1 cellular context compared by ENCODE assay signal in the genomic region with DNA sequence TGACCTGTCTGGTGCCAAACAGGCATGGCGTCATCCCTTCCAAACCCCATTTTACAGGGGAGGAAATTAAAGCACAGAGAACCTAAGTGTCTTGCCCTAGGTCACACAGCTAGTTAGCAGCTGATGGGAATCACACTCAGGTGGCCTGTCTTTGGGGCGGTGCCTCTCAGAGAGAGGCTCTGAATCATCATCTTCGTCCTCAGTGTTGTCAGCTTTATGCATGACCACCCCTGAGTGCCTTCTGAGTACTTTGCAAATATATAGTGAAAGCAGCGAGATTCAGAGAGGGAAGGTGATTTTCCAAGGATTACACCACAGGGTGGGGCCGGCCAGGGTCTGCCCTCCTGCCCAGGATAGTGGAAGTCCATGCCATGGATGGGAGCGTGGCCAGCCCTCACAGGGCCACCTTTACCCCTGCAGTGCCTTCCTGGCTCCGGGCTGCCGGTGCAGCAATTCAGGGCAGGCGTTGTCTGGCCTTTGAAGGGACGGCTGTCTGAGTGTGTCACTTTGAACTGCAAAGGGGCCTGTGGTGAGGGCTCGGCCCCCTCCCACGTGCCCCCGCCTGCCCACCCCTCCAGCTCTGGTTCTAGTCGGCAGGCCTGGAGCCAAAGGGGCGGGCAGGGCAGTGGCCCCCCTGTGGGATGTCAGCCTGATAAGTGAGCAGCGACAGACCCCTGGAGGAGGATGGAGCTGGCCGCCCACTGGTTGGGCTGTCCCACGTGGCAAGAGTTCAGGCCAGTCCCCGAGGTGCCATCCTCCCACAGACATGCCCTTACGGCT.
TF ChIP-seq lines count a peak whose summit lies in the region.

No MANE protein-coding gene starts in this region.

TF ChIP-seq in HEK293, 187 proteins besides CTCF, POLR2A, EP300 and RAD21 (continued from another document):
- TF ChIP-seq ZBTB10 (tag by site-specific recombination; IDR thresholded peaks at IDR 0.05) (no peak), ZNF544 (tag by site-specific recombination; IDR thresholded peaks at IDR 0.05) (no peak), BCL11B (tag by site-specific recombination; IDR thresholded peaks at IDR 0.05; ENCODE audit: low read depth) (no peak), ZNF423 (tag by site-specific recombination; IDR thresholded peaks at IDR 0.05) (no peak), ZFHX2 (tag by site-specific recombination; conservative IDR thresholded peaks at IDR 0.05) (peak; percentile 73), MEIS1 (CRISPR knock-in tag; IDR thresholded peaks at IDR 0.05; ENCODE audit: borderline replicate concordance) (no peak), ZBTB48 (tag by site-specific recombination; IDR thresholded peaks at IDR 0.05) (no peak), ZFP41 (tag by site-specific recombination; IDR thresholded peaks at IDR 0.05; ENCODE audit: borderline replicate concordance) (no peak), REPIN1 (tag by site-specific recombination; IDR thresholded peaks at IDR 0.05; ENCODE audit: low read depth) (no peak), ZNF146 (tag by site-specific recombination; IDR thresholded peaks at IDR 0.05) (no peak), ZNF174 (tag by site-specific recombination; IDR thresholded peaks at IDR 0.05) (no peak), ZNF140 (tag by site-specific recombination; IDR thresholded peaks at IDR 0.05) (no peak), KLF17 (tag by site-specific recombination; IDR thresholded peaks at IDR 0.05) (no peak), ZNF571 (tag by site-specific recombination; IDR thresholded peaks at IDR 0.05) (no peak), ZNF175 (tag by site-specific recombination; IDR thresholded peaks at IDR 0.05) (no peak), ZNF488 (tag by site-specific recombination; IDR thresholded peaks at IDR 0.05) (no peak), ZNF16 (tag by site-specific recombination; IDR thresholded peaks at IDR 0.05; ENCODE audit: low read depth) (no peak), ZNF202 (tag by site-specific recombination; IDR thresholded peaks at IDR 0.05; ENCODE audit: borderline replicate concordance) (no peak), ZNF776 (tag by site-specific recombination; IDR thresholded peaks at IDR 0.05; ENCODE audit: borderline replicate concordance) (no peak), EGR2 (tag by site-specific recombination; IDR thresholded peaks at IDR 0.05; ENCODE audit: low read depth) (peak; percentile 77), ZSCAN23 (tag by site-specific recombination; IDR thresholded peaks at IDR 0.05) (no peak), ZNF433 (tag by site-specific recombination; IDR thresholded peaks at IDR 0.05; ENCODE audit: low read depth) (no peak)
- TF ChIP-seq, protein P1, sequence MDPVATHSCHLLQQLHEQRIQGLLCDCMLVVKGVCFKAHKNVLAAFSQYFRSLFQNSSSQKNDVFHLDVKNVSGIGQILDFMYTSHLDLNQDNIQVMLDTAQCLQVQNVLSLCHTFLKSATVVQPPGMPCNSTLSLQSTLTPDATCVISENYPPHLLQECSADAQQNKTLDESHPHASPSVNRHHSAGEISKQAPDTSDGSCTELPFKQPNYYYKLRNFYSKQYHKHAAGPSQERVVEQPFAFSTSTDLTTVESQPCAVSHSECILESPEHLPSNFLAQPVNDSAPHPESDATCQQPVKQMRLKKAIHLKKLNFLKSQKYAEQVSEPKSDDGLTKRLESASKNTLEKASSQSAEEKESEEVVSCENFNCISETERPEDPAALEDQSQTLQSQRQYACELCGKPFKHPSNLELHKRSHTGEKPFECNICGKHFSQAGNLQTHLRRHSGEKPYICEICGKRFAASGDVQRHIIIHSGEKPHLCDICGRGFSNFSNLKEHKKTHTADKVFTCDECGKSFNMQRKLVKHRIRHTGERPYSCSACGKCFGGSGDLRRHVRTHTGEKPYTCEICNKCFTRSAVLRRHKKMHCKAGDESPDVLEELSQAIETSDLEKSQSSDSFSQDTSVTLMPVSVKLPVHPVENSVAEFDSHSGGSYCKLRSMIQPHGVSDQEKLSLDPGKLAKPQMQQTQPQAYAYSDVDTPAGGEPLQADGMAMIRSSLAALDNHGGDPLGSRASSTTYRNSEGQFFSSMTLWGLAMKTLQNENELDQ (tag by site-specific recombination; IDR thresholded peaks at IDR 0.05; ENCODE audit: low read depth) = no peak
- TF ChIP-seq, protein P2, sequence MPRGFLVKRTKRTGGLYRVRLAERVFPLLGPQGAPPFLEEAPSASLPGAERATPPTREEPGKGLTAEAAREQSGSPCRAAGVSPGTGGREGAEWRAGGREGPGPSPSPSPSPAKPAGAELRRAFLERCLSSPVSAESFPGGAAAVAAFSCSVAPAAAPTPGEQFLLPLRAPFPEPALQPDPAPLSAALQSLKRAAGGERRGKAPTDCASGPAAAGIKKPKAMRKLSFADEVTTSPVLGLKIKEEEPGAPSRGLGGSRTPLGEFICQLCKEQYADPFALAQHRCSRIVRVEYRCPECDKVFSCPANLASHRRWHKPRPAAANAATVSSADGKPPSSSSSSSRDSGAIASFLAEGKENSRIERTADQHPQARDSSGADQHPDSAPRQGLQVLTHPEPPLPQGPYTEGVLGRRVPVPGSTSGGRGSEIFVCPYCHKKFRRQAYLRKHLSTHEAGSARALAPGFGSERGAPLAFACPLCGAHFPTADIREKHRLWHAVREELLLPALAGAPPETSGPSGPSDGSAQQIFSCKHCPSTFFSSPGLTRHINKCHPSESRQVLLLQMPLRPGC (tag by site-specific recombination; IDR thresholded peaks at IDR 0.05) = no peak
